Comparison of ENCODE assay signal across 1 cellular context in genomic region chr12:76028649-76029277, GRCh38.
TF ChIP-seq lines count a peak whose summit lies in the region.

No MANE protein-coding gene starts in this region.

TF ChIP-seq in HepG2, 621 proteins besides CTCF, POLR2A, EP300 and RAD21:
- 0 out of 2 replicates have a peak, but pooled peaks have one; percentile 43 for TF ChIP-seq DRAP1 (CRISPR knock-in tag; IDR thresholded peaks at IDR 0.05)
- peak; percentile 35; the same call in 1 of the 2 replicates for TF ChIP-seq HNF4G (IDR thresholded peaks at IDR 0.05; ENCODE audit: borderline replicate concordance, low read depth, low read length)
- TF ChIP-seq HNF4G (CRISPR knock-in tag; IDR thresholded peaks at IDR 0.05; ENCODE audit: borderline replicate concordance, low read depth) = no peak
- peak; percentile 63 for TF ChIP-seq HNF4A (CRISPR knock-in tag; IDR thresholded peaks at IDR 0.05)
- peak; percentile 64; the same call in 1 of the 2 replicates for TF ChIP-seq POLR2G (IDR thresholded peaks at IDR 0.05; ENCODE audit: low read depth, low read length)
- TF ChIP-seq ZSCAN9 (CRISPR knock-in tag; IDR thresholded peaks at IDR 0.05; ENCODE audit: borderline replicate concordance) = 0 out of 2 replicates have a peak, but pooled peaks have one; percentile 29
- TF ChIP-seq AGO2 (optimal IDR thresholded peaks at IDR 0.05; ENCODE audit: low read depth, low read length) = peak; percentile 55
- peak; percentile 37; the same call in 1 of the 2 replicates for TF ChIP-seq ZNF503 (CRISPR knock-in tag; IDR thresholded peaks at IDR 0.05)
- TF ChIP-seq RBFOX2 (IDR thresholded peaks at IDR 0.05; ENCODE audit: low read depth, low read length) = peak; percentile 72
- TF ChIP-seq ZBTB42 (CRISPR knock-in tag; IDR thresholded peaks at IDR 0.05) = no peak
- TF ChIP-seq AFF4 (CRISPR knock-in tag; IDR thresholded peaks at IDR 0.05) = peak; percentile 89
- TF ChIP-seq POLR2AphosphoS5 (IDR thresholded peaks at IDR 0.05; ENCODE audit: low read depth, low read length) = peak; percentile 51
- no peak for TF ChIP-seq SSRP1 (CRISPR knock-in tag; IDR thresholded peaks at IDR 0.05)
- TF ChIP-seq SAP130 (CRISPR knock-in tag; IDR thresholded peaks at IDR 0.05; ENCODE audit: low read depth) = peak; percentile 31
- TF ChIP-seq ZNF761 (CRISPR knock-in tag; conservative IDR thresholded peaks at IDR 0.05) = 0 out of 2 replicates have a peak, but pooled peaks have one; percentile 7
- no peak for TF ChIP-seq SMARCE1 (IDR thresholded peaks at IDR 0.05; ENCODE audit: borderline replicate concordance)
- TF ChIP-seq ZNF556 (CRISPR knock-in tag; IDR thresholded peaks at IDR 0.05; ENCODE audit: borderline replicate concordance) = no peak
- peak; percentile 87; the same call in 1 of the 2 replicates for TF ChIP-seq ZC3H13 (CRISPR knock-in tag; IDR thresholded peaks at IDR 0.05)
- no peak for TF ChIP-seq ZNF468 (CRISPR knock-in tag; IDR thresholded peaks at IDR 0.05)
- no peak for TF ChIP-seq THAP9 (CRISPR knock-in tag; IDR thresholded peaks at IDR 0.05; ENCODE audit: borderline replicate concordance)
- TF ChIP-seq ARID5B (CRISPR knock-in tag; IDR thresholded peaks at IDR 0.05) = peak; percentile 15; the same call in 1 of the 2 replicates
- peak; percentile 73 for TF ChIP-seq SRSF4 (IDR thresholded peaks at IDR 0.05; ENCODE audit: low read depth, low read length, poor library complexity, severe bottlenecking)
- TF ChIP-seq ZGPAT (CRISPR knock-in tag; IDR thresholded peaks at IDR 0.05) = peak; percentile 14; the same call in 1 of the 2 replicates
- peak; percentile 80 for TF ChIP-seq HNRNPL (IDR thresholded peaks at IDR 0.05; ENCODE audit: low read depth, low read length)
- TF ChIP-seq RBM22 (optimal IDR thresholded peaks at IDR 0.05; ENCODE audit: low read length) = peak; percentile 42
